Comparison of ENCODE assay signal across 8 cellular contexts in genomic region chr14:92686763-92687427, GRCh38.
A peak's percentile ranks its signal among the peaks of the same experiment; 100 is the strongest.
DNase-seq lines count a peak whose midpoint lies in the region; ATAC-seq and TF ChIP-seq lines count a peak whose summit lies in the region.

No MANE protein-coding gene starts in this region.

- H3K27me3 ChIP-seq in NT2/D1 (ENCODE audit: insufficient read depth, insufficient read length) (peaks cover 21% of the 10 kb centered on the region), suprapubic skin (no peaks in the 10 kb centered on the region)

- no peak for TF ChIP-seq POLR2A in suprapubic skin (IDR thresholded peaks at IDR 0.05)

- ATAC-seq in HG03432 (IDR thresholded peaks at IDR 0.05; ENCODE audit: unreplicated experiment) (peak; percentile 69), GM18519 (IDR thresholded peaks at IDR 0.05; ENCODE audit: low FRiP score, unreplicated experiment) (no peak)
- peak; percentile 89 for ATAC-seq in activated T-helper 17 cell treated with anti-CD3 and anti-CD28 coated beads, Interleukin-2, amount 50 U/mL, for 72 hours (replicated peaks)

- no peak for TF ChIP-seq EP300 in suprapubic skin (IDR thresholded peaks at IDR 0.05)

- DNase-seq in GM10266 (ENCODE audit: extremely low spot score) (peak; percentile 94), NT2/D1 (ENCODE audit: low read depth, low spot score) (peak; percentile 60), foreskin fibroblast (peak; percentile 51 to 86), neural crest cell (ENCODE audit: low read depth, low spot score) (peak; percentile 94), suprapubic skin (ENCODE audit: low spot score in 2 of 2) (peak in 1 of 2 donors; percentile 81)

- H3K4me3 ChIP-seq in NT2/D1 (ENCODE audit: insufficient read length, low read depth) (peak overlapping the region; percentile 39), foreskin fibroblast (ENCODE audit: low read depth in 1 of 2, low read length in 2 of 2) (peak overlapping the region; percentile 5 to 18), suprapubic skin (peak overlapping the region; percentile 42)

- H3K27ac ChIP-seq in suprapubic skin = no peak overlapping the region

- peaks cover 31% of the 10 kb centered on the region for H3K36me3 Mint-ChIP-seq in activated T-helper 17 cell treated with anti-CD3 and anti-CD28 coated beads, Interleukin-2, amount 50 U/mL, for 72 hours (ENCODE audit: low read depth)
- no peaks in the 10 kb centered on the region for H3K36me3 Mint-ChIP-seq in neural crest cell (ENCODE audit: low read depth)

- H3K9me3 ChIP-seq in NT2/D1 (ENCODE audit: insufficient read depth, low read length) (peaks cover 4% of the 10 kb centered on the region; the same call in 1 of the 2 replicates), suprapubic skin (no peaks in the 10 kb centered on the region)

- 6% methylated on average over 19 of the region's 46 CpGs for WGBS in suprapubic skin

- H3K9me3 Mint-ChIP-seq in activated T-helper 17 cell treated with anti-CD3 and anti-CD28 coated beads, Interleukin-2, amount 50 U/mL, for 72 hours = no peaks in the 10 kb centered on the region
- H3K9me3 Mint-ChIP-seq in neural crest cell = no peaks in the 10 kb centered on the region

- H3K4me1 ChIP-seq in NT2/D1 (ENCODE audit: insufficient read depth, insufficient read length) (peaks cover 7% of the 10 kb centered on the region), suprapubic skin (peaks cover 18% of the 10 kb centered on the region)

- no peak overlapping the region for H3K27ac Mint-ChIP-seq in activated T-helper 17 cell treated with anti-CD3 and anti-CD28 coated beads, Interleukin-2, amount 50 U/mL, for 72 hours
- no peak overlapping the region for H3K27ac Mint-ChIP-seq in neural crest cell (ENCODE audit: unreplicated experiment)

- no peak overlapping the region for H3K4me3 Mint-ChIP-seq in activated T-helper 17 cell treated with anti-CD3 and anti-CD28 coated beads, Interleukin-2, amount 50 U/mL, for 72 hours
- peak overlapping the region; percentile 23 for H3K4me3 Mint-ChIP-seq in neural crest cell

- TF ChIP-seq CTCF in GM10266 (IDR thresholded peaks at IDR 0.05; ENCODE audit: control insufficient read depth, insufficient read depth, low read depth, missing control alignments) = peak; percentile 99
- peak; percentile 95 for TF ChIP-seq CTCF in foreskin fibroblast (IDR thresholded peaks at IDR 0.05; ENCODE audit: low read depth, low read length)
- peak; percentile 97 for TF ChIP-seq CTCF in neural crest cell (conservative IDR thresholded peaks at IDR 0.05)
- TF ChIP-seq CTCF in suprapubic skin (IDR thresholded peaks at IDR 0.05) = peak; percentile 94 to 96

- peak overlapping the region; percentile 61 for H3K9ac ChIP-seq in NT2/D1 (ENCODE audit: insufficient read length, low read depth)

- peaks cover 10% of the 10 kb centered on the region for H3K36me3 ChIP-seq in NT2/D1 (ENCODE audit: insufficient read depth, insufficient read length, low read length)
- H3K36me3 ChIP-seq in suprapubic skin = peaks cover 29% of the 10 kb centered on the region

- no peaks in the 10 kb centered on the region for H3K4me1 Mint-ChIP-seq in activated T-helper 17 cell treated with anti-CD3 and anti-CD28 coated beads, Interleukin-2, amount 50 U/mL, for 72 hours
- H3K4me1 Mint-ChIP-seq in neural crest cell = no peaks in the 10 kb centered on the region

- no peaks in the 10 kb centered on the region for H3K27me3 Mint-ChIP-seq in activated T-helper 17 cell treated with anti-CD3 and anti-CD28 coated beads, Interleukin-2, amount 50 U/mL, for 72 hours
- peaks cover 16% of the 10 kb centered on the region for H3K27me3 Mint-ChIP-seq in neural crest cell (ENCODE audit: low read depth)
